Comparison of ENCODE assay signal across 10 cellular contexts in genomic region chr1:156080598-156081173, GRCh38. TPM values are rescaled to one million over a fixed set of nuclear protein-coding genes. Genes with fewer than 3 reads are reported as not detected.
DNase-seq lines count a peak whose midpoint lies in the region; ATAC-seq, FAIRE-seq and TF ChIP-seq lines count a peak whose summit lies in the region.
"Had no signal": no experiment of that assay in that cellular context is flagged by ENCODE, and none has a peak within 500 bp of the region (broad histone marks: within the 10 kb centered on the region; RNA-seq: fewer than 3 reads in every experiment).

No MANE protein-coding gene starts in this region.

- DNase-seq in CD8-positive, alpha-beta memory T cell = no peak
- DNase-seq in bronchial epithelial cell (ENCODE audit: low read depth) (no peak), nephron progenitor cell (no peak), RCC 7860 (ENCODE audit: low spot score) (no peak)
- DNase-seq: NCI-H187 treated with DMSO at 0.1 percent for 48 hours, pancreas had no signal

- H3K79me2 ChIP-seq in Loucy (ENCODE audit: insufficient read depth, low read length) = peaks cover 54% of the 10 kb centered on the region

- no peak overlapping the region for H3K27ac ChIP-seq in CD8-positive, alpha-beta memory T cell (ENCODE audit: low read depth, low read length)
- H3K27ac ChIP-seq: pancreas had no signal

- H3K27ac Mint-ChIP-seq in CD8-positive, alpha-beta memory T cell = no peak overlapping the region
- peak overlapping the region; percentile 97 for H3K27ac Mint-ChIP-seq in nephron progenitor cell

- no peaks in the 10 kb centered on the region for H3F3A ChIP-seq in Loucy (ENCODE audit: low read depth)

- no peaks in the 10 kb centered on the region for H3K9me2 ChIP-seq in Loucy (replicated peaks; ENCODE audit: low read depth, low read length)

- ATAC-seq in GM19467 (IDR thresholded peaks at IDR 0.05; ENCODE audit: unreplicated experiment) (no peak), HG02623 (IDR thresholded peaks at IDR 0.05; ENCODE audit: unreplicated experiment) (no peak), HG03457 (IDR thresholded peaks at IDR 0.05; ENCODE audit: unreplicated experiment) (no peak)
- ATAC-seq: pancreas had no signal

- H2AFZ ChIP-seq in Loucy (ENCODE audit: low read length) = no peak overlapping the region

- no peaks in the 10 kb centered on the region for H3K9me3 ChIP-seq in CD8-positive, alpha-beta memory T cell (ENCODE audit: low read length)
- H3K9me3 ChIP-seq in Loucy (ENCODE audit: insufficient read depth, low read depth, low read length) = no peaks in the 10 kb centered on the region
- H3K9me3 ChIP-seq: pancreas had no signal

- POLR2A ChIA-PET in CD8-positive, alpha-beta memory T cell (lab: Charles Lee) = no interaction called here

- FAIRE-seq in bronchial epithelial cell (lab: Jason Lieb, UNC) = no peak
- FAIRE-seq in RCC 7860 (lab: Jason Lieb, UNC) = no peak
- FAIRE-seq: pancreas had no signal

- peaks cover 37% of the 10 kb centered on the region for H4K20me1 ChIP-seq in Loucy (ENCODE audit: insufficient read depth, low read length, poor library complexity, severe bottlenecking)

- H3K4me3 Mint-ChIP-seq in CD8-positive, alpha-beta memory T cell = peak overlapping the region; percentile 3 to 70 (median 54)
- peak overlapping the region; percentile 99 for H3K4me3 Mint-ChIP-seq in nephron progenitor cell

- CTCF ChIA-PET in CD8-positive, alpha-beta memory T cell (lab: Charles Lee) = no interaction called here

- H3K9ac ChIP-seq in Loucy (ENCODE audit: low read depth, low read length, poor library complexity, severe bottlenecking) = peak overlapping the region; percentile 88

- no peaks in the 10 kb centered on the region for H3K36me3 Mint-ChIP-seq in CD8-positive, alpha-beta memory T cell
- peaks cover 17% of the 10 kb centered on the region for H3K36me3 Mint-ChIP-seq in nephron progenitor cell (ENCODE audit: low read depth)

- peak overlapping the region; percentile 99 for H3K4me2 ChIP-seq in Loucy (ENCODE audit: low read depth, low read length, poor library complexity, severe bottlenecking)

- H3K36me3 ChIP-seq in CD8-positive, alpha-beta memory T cell (ENCODE audit: insufficient read depth, low read length) = no peaks in the 10 kb centered on the region
- peaks cover 18% of the 10 kb centered on the region; the same call in 1 of the 2 replicates for H3K36me3 ChIP-seq in Loucy (ENCODE audit: insufficient read depth, low read length)
- H3K36me3 ChIP-seq in bronchial epithelial cell (ENCODE audit: control insufficient read depth, insufficient read depth, low read length) = no peaks in the 10 kb centered on the region
- H3K36me3 ChIP-seq: pancreas had no signal

- H3K27me3 ChIP-seq in CD8-positive, alpha-beta memory T cell (ENCODE audit: insufficient read depth, low read length, poor library complexity, severe bottlenecking) = peaks cover 19% of the 10 kb centered on the region
- H3K27me3 ChIP-seq in Loucy (ENCODE audit: insufficient read depth, low read length, poor library complexity, severe bottlenecking) (no peaks in the 10 kb centered on the region), bronchial epithelial cell (ENCODE audit: control insufficient read depth, insufficient read depth, low read length) (no peaks in the 10 kb centered on the region)
- H3K27me3 ChIP-seq: pancreas had no signal

- TF ChIP-seq CTCF in Loucy (conservative IDR thresholded peaks at IDR 0.05; ENCODE audit: low read length) = no peak
- no peak for TF ChIP-seq CTCF in bronchial epithelial cell (IDR thresholded peaks at IDR 0.05; ENCODE audit: insufficient read depth, low read length, severe bottlenecking)
- TF ChIP-seq CTCF in nephron progenitor cell (IDR thresholded peaks at IDR 0.05) = no peak

- peaks cover 6% of the 10 kb centered on the region for H3K4me1 ChIP-seq in CD8-positive, alpha-beta memory T cell (ENCODE audit: insufficient read depth, low read length)
- H3K4me1 ChIP-seq in Loucy (ENCODE audit: insufficient read depth, low read length, poor library complexity, severe bottlenecking) = peaks cover 39% of the 10 kb centered on the region

- H3K4me3 ChIP-seq in CD8-positive, alpha-beta memory T cell (ENCODE audit: low read length) = no peak overlapping the region
- H3K4me3 ChIP-seq in Loucy (ENCODE audit: low read length, poor library complexity, severe bottlenecking) (peak overlapping the region; percentile 94), bronchial epithelial cell (ENCODE audit: low read depth, low read length) (peak overlapping the region; percentile 31)

- peaks cover 7 to 16% (median 8%) of the 10 kb centered on the region in 3 donors for H3K4me1 Mint-ChIP-seq in CD8-positive, alpha-beta memory T cell
- H3K4me1 Mint-ChIP-seq in nephron progenitor cell = peaks cover 72% of the 10 kb centered on the region

- H3K27me3 Mint-ChIP-seq in CD8-positive, alpha-beta memory T cell = peaks cover 12 to 35% of the 10 kb centered on the region in 2 donors
- peaks cover 3% of the 10 kb centered on the region for H3K27me3 Mint-ChIP-seq in nephron progenitor cell (ENCODE audit: low read depth, poor library complexity)

- H3K9me3 Mint-ChIP-seq in CD8-positive, alpha-beta memory T cell = no peaks in the 10 kb centered on the region
- no peaks in the 10 kb centered on the region for H3K9me3 Mint-ChIP-seq in nephron progenitor cell

RNA-seq across cellular contexts. Expression of gene MEX3A, which starts 1.6 kb away (rescaled TPM):
- total RNA-seq in CD8-positive, alpha-beta memory T cell = 1 to 10 TPM in 1 of 2 experiments, under 1 TPM in 1; 0.24 to 1.0 TPM
- polyA plus RNA-seq in CD8-positive, alpha-beta memory T cell = not detected
- 0.13 and 0.53 TPM in 2 replicates for total RNA-seq in bronchial epithelial cell

RNA-seq across cellular contexts. Expression of gene RAB25, which starts 19.7 kb away (rescaled TPM):
- not detected for total RNA-seq in CD8-positive, alpha-beta memory T cell
- 0.76 TPM for polyA plus RNA-seq in CD8-positive, alpha-beta memory T cell
- 30.3 and 83.7 TPM in 2 replicates for total RNA-seq in bronchial epithelial cell

RNA-seq across cellular contexts. Expression of gene LAMTOR2, which starts 26.1 kb away (rescaled TPM):
- total RNA-seq in CD8-positive, alpha-beta memory T cell = 10 to 100 TPM; 61.9 to 67.4 TPM
- 134 TPM for polyA plus RNA-seq in CD8-positive, alpha-beta memory T cell
- 46.6 and 74.6 TPM in 2 replicates for total RNA-seq in bronchial epithelial cell

RNA-seq across cellular contexts. Expression of gene UBQLN4, which starts 27.1 kb away (rescaled TPM):
- 10 to 100 TPM; 59.4 to 61.9 TPM for total RNA-seq in CD8-positive, alpha-beta memory T cell
- 15.6 TPM for polyA plus RNA-seq in CD8-positive, alpha-beta memory T cell
- 13.7 and 17.4 TPM in 2 replicates for total RNA-seq in bronchial epithelial cell

RNA-seq across cellular contexts. Expression of gene LMNA, which starts 33.8 kb away (rescaled TPM):
- 100 to 1,000 TPM; 325 to 335 TPM for total RNA-seq in CD8-positive, alpha-beta memory T cell
- polyA plus RNA-seq in CD8-positive, alpha-beta memory T cell = 13.9 TPM
- total RNA-seq in bronchial epithelial cell = 561 and 638 TPM in 2 replicates

Comparison
In these comparisons a context has a peak if more than half of its experiments do, and no peak if none do; other contexts are left out.
1. RNA of gene RAB25, which starts 19.7 kb away (total RNA-seq): 30.3 to 83.7 TPM in bronchial epithelial cell; not detected in CD8-positive, alpha-beta memory T cell; every median in the first group is over 10 times any median in the second.